8 cellular contexts compared by ENCODE assay signal in the genomic region with DNA sequence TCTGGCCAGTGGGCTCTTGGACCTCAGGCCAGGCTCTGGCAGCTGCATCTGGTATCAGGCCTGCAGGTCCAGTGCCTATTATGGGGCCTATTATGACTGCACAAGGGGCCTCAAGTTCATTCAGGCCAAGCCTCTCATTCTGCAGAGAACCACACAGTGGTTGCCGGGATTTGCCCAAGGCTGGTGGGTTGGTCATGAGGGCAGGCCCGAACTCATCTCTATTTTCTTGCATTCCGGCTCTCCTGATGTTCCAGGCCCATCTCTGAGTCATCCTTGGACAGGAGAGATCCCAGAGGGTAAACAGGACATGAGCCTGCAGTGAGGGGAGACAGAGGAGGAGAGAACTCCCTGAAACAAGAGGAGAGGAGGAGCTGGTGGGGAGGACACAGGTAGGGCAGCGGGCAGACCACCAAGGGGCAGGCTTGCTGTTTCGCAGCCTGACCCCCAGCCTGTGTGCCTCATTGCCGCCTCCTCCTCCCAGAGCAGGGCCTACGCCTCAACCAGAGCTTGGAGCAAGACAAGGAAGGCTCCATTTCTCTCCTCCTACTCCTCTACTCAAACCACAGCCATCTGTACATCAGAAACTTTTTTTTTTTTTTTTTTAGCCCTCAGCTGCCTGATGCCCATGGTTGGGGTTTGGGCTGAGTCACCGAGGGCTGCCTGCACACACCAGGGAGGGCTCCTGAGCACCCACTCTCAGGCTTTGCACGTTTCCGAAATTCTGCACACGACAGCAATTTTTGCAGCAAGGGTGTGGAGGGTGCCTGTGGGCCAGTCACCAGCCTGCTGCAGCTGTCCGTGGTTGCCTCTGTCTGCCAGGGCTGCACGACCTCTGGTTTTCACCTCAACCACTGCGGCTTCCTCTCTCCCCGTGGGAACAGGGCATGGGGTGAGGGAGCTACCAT. TPM values are rescaled to one million over a fixed set of nuclear protein-coding genes. Genes with fewer than 3 reads are reported as not detected.
DNase-seq lines count a peak whose midpoint lies in the region; ATAC-seq and TF ChIP-seq lines count a peak whose summit lies in the region.

No MANE protein-coding gene starts in this region.

- ATAC-seq in HG02571 (IDR thresholded peaks at IDR 0.05; ENCODE audit: unreplicated experiment) (peak; percentile 31), HG03469 (IDR thresholded peaks at IDR 0.05; ENCODE audit: unreplicated experiment) (no peak)

- H3K9ac ChIP-seq in endodermal cell (ENCODE audit: extremely low read depth, low read length, poor library complexity, severe bottlenecking), result no peak overlapping the region

- peaks cover 24% of the 10 kb centered on the region for H3K27me3 Mint-ChIP-seq in endodermal cell (ENCODE audit: insufficient read depth)

- no peaks in the 10 kb centered on the region for H3K9me3 Mint-ChIP-seq in endodermal cell

- peak overlapping the region; percentile 78 for H3K27ac Mint-ChIP-seq in endodermal cell

- no peak overlapping the region for H3K4me3 ChIP-seq in endodermal cell (ENCODE audit: low read length)

- peak; percentile 66 for DNase-seq in activated CD4-positive, alpha-beta T cell treated with anti-CD3 and anti-CD28 coated beads, Interleukin-2, amount 50 U/mL, for 1 hour
- DNase-seq in endodermal cell (peak; percentile 59), NCI-H82 (lab: John Stamatoyannopoulos, UW) (no peak), AML-193 (lab: John Stamatoyannopoulos, UW) (no peak), hippocampal formation (lab: John Stamatoyannopoulos, UW) (no peak)
- DNase-seq in stimulated activated CD4-positive, alpha-beta T cell treated with anti-CD3 and anti-CD28 coated beads, TNF-alpha, amount 100 ng/mL, for 1 hour (ENCODE audit: low read depth in 3 of 3, low spot score in 1 of 3), result peak; percentile 31 to 45 (median 44)

- H3K27me3 ChIP-seq in endodermal cell (ENCODE audit: control insufficient read depth, insufficient read depth, low read length, poor library complexity, severe bottlenecking), result no peaks in the 10 kb centered on the region

- H3K36me3 Mint-ChIP-seq in endodermal cell (ENCODE audit: low read depth), result no peaks in the 10 kb centered on the region

- TF ChIP-seq CTCF in endodermal cell (conservative IDR thresholded peaks at IDR 0.05), result peak; percentile 26

- H3K4me1 Mint-ChIP-seq in endodermal cell, result peaks cover 31% of the 10 kb centered on the region

- no peak overlapping the region for H3K27ac ChIP-seq in endodermal cell (ENCODE audit: low read depth, low read length)

- H3K36me3 ChIP-seq in endodermal cell (ENCODE audit: control insufficient read depth, insufficient read depth, low read length), result no peaks in the 10 kb centered on the region

- H3K9me3 ChIP-seq in endodermal cell (ENCODE audit: control insufficient read depth, low read length), result no peaks in the 10 kb centered on the region

- no peaks in the 10 kb centered on the region for H3K4me1 ChIP-seq in endodermal cell (ENCODE audit: control insufficient read depth, insufficient read depth, low read length)

- H3K4me3 Mint-ChIP-seq in endodermal cell, result no peak overlapping the region

- 90 to 92% methylated on average over 7 to 15 of the region's 15 CpGs for WGBS in endodermal cell (ENCODE audit: insufficient coverage in 1 of 2, insufficient read length in 1 of 2), 2 experiments

RNA-seq across cellular contexts. Expression of a gene that starts 12.7 kb away (rescaled TPM):
- not detected for total RNA-seq in endodermal cell
- polyA plus RNA-seq in endodermal cell (2013, experiment 1 of 2), result not detected
- not detected for polyA plus RNA-seq in endodermal cell (2013, experiment 2 of 2)

Comparison
In these comparisons a context has a peak if more than half of its experiments do, and no peak if none do; other contexts are left out.
1. DNase-seq: peak in activated CD4-positive, alpha-beta T cell treated with anti-CD3 and anti-CD28 coated beads, Interleukin-2, amount 50 U/mL, for 1 hour (single experiment), endodermal cell (single experiment) and stimulated activated CD4-positive, alpha-beta T cell treated with anti-CD3 and anti-CD28 coated beads, TNF-alpha, amount 100 ng/mL, for 1 hour (3 of 3); none in NCI-H82 (single experiment), AML-193 (0 of 2) and hippocampal formation (0 of 2).